In the genomic region with DNA sequence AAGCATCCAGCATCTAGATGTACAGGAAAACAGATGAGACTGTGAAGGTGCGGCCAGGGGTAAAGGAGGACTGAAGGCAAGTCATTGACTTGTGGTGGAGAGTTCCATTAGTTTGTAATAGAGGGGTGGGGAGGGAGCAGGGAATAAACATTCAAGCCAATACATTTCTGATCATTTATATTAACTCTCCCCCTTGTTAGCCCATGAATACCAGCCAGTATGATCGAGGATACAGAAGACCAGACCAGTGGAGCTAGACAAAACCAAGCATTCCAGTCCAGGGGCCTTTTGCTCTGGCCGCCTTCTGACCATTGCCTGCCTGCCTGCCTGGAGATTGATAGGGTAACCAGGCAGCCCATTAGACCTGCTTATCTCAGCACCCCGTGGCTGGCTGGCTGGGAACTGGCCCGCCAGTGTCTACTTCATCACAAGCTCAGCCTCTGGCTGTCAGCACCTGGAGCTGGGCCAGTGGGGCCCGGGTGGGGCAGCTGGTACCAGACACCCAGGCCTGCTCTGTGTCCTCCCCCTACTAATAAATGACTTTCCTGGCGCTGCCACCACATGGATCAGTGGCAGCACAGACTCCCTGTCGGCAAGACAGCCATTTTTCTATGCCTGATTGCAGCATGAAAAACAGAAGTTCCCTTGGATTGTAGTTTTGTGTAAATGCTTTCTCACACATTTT, we compare ENCODE assay signal across 10 cellular contexts.
DNase-seq lines count a peak whose midpoint lies in the region; ATAC-seq and TF ChIP-seq lines count a peak whose summit lies in the region.
"Had no signal": no experiment of that assay in that cellular context is flagged by ENCODE, and none has a peak within 500 bp of the region (broad histone marks: within the 10 kb centered on the region; RNA-seq: fewer than 3 reads in every experiment).

No MANE protein-coding gene starts in this region.

- no peaks in the 10 kb centered on the region for H3K27me3 ChIP-seq in endodermal cell (ENCODE audit: control insufficient read depth, insufficient read depth, low read length, poor library complexity, severe bottlenecking)
- H3K27me3 ChIP-seq: upper lobe of left lung had no signal

- no TSS peak for BruUV-seq in Calu3 (replicated peaks; lab: Mats Ljungman, UMichigan)

- no peaks in the 10 kb centered on the region for H3K36me3 ChIP-seq in endodermal cell (ENCODE audit: control insufficient read depth, insufficient read depth, low read length)
- H3K36me3 ChIP-seq: upper lobe of left lung had no signal

- WGBS in endodermal cell (ENCODE audit: insufficient coverage in 1 of 2, insufficient read length in 1 of 2), 2 experiments = 42 to 76% methylated on average over 2 to 8 of the region's 8 CpGs

- peaks cover 12% of the 10 kb centered on the region for H3K4me1 Mint-ChIP-seq in Calu3 (ENCODE audit: low read depth, unreplicated experiment)
- peaks cover 10% of the 10 kb centered on the region for H3K4me1 Mint-ChIP-seq in endodermal cell

- no peaks in the 10 kb centered on the region for H3K9me3 ChIP-seq in endodermal cell (ENCODE audit: control insufficient read depth, low read length)
- H3K9me3 ChIP-seq: upper lobe of left lung had no signal

- H3K9ac ChIP-seq in endodermal cell (ENCODE audit: extremely low read depth, low read length, poor library complexity, severe bottlenecking) = no peak overlapping the region

- intact Hi-C loops in Calu3 (cut with micrococcal nuclease; ENCODE audit: unreplicated experiment) = loop anchor here (5.0 to 10.0 kb wide), 3 partner anchors 76 to 528 kb away; a partner anchor contains a TSS

- peaks cover 13% of the 10 kb centered on the region for H3K4me1 ChIP-seq in endodermal cell (ENCODE audit: control insufficient read depth, insufficient read depth, low read length)
- H3K4me1 ChIP-seq: upper lobe of left lung had no signal

- no peak overlapping the region for H3K27ac ChIP-seq in endodermal cell (ENCODE audit: low read depth, low read length)
- H3K27ac ChIP-seq: upper lobe of left lung had no signal

- H3K36me3 Mint-ChIP-seq in Calu3 (ENCODE audit: insufficient read depth, unreplicated experiment) (no peaks in the 10 kb centered on the region), endodermal cell (ENCODE audit: low read depth) (no peaks in the 10 kb centered on the region)

- H3K4me3 ChIP-seq in endodermal cell (ENCODE audit: low read length) = no peak overlapping the region
- H3K4me3 ChIP-seq: upper lobe of left lung had no signal

- H3K4me3 Mint-ChIP-seq in Calu3 (ENCODE audit: low read depth, unreplicated experiment) = no peak overlapping the region
- no peak overlapping the region for H3K4me3 Mint-ChIP-seq in endodermal cell
- H3K4me3 Mint-ChIP-seq: T-helper 1 cell treated with Interleukin-12 subunit alpha and Interleukin-12 subunit beta and Interleukin-4 antibody, amounts not matched to agents 30 μg/mL and 1 μg/mL, for 36 hours had no signal

- H3K27ac Mint-ChIP-seq in Calu3 (ENCODE audit: unreplicated experiment) = no peak overlapping the region
- no peak overlapping the region for H3K27ac Mint-ChIP-seq in endodermal cell
- H3K27ac Mint-ChIP-seq: T-helper 1 cell treated with Interleukin-12 subunit alpha and Interleukin-12 subunit beta and Interleukin-4 antibody, amounts not matched to agents 30 μg/mL and 1 μg/mL, for 36 hours had no signal

- H3K27me3 Mint-ChIP-seq in Calu3 (ENCODE audit: unreplicated experiment) (no peaks in the 10 kb centered on the region), endodermal cell (ENCODE audit: insufficient read depth) (no peaks in the 10 kb centered on the region)

- ATAC-seq in HG02763 (IDR thresholded peaks at IDR 0.05; ENCODE audit: unreplicated experiment) = no peak

- CTCF ChIA-PET in Calu3 (lab: Charles Lee) = interaction anchor here (3.1 kb wide), 1 partner anchor 297 kb away, joined by 11 read pairs; no protein-coding TSS in a partner anchor

- DNase-seq in Calu3 (peak; percentile 38), NCI-H2081 treated with DMSO at 0.1 percent for 48 hours (lab: John Stamatoyannopoulos, UW) (peak; percentile 46), endodermal cell (peak; percentile 55), mucosa of gallbladder (ENCODE audit: low spot score) (peak; percentile 63), RKO (ENCODE audit: low spot score) (no peak), HuH-7 (ENCODE audit: low spot score) (no peak), T-helper 9 cell (no peak)

- TF ChIP-seq CTCF in Calu3 (IDR thresholded peaks at IDR 0.05; ENCODE audit: unreplicated experiment) = no peak
- TF ChIP-seq CTCF in endodermal cell (conservative IDR thresholded peaks at IDR 0.05) = no peak

- H3K9me3 Mint-ChIP-seq in Calu3 (ENCODE audit: low read depth, unreplicated experiment) (peaks cover 2% of the 10 kb centered on the region), endodermal cell (no peaks in the 10 kb centered on the region)
- H3K9me3 Mint-ChIP-seq: T-helper 1 cell treated with Interleukin-12 subunit alpha and Interleukin-12 subunit beta and Interleukin-4 antibody, amounts not matched to agents 30 μg/mL and 1 μg/mL, for 36 hours had no signal

Comparison
In these comparisons a context has a peak if more than half of its experiments do, and no peak if none do; other contexts are left out.
1. DNase-seq: peak in Calu3 (single experiment), NCI-H2081 treated with DMSO at 0.1 percent for 48 hours (single experiment), endodermal cell (single experiment) and mucosa of gallbladder (single experiment); none in RKO (single experiment), HuH-7 (single experiment) and T-helper 9 cell (single experiment).